22 cellular contexts compared by ENCODE assay signal in the genomic region with DNA sequence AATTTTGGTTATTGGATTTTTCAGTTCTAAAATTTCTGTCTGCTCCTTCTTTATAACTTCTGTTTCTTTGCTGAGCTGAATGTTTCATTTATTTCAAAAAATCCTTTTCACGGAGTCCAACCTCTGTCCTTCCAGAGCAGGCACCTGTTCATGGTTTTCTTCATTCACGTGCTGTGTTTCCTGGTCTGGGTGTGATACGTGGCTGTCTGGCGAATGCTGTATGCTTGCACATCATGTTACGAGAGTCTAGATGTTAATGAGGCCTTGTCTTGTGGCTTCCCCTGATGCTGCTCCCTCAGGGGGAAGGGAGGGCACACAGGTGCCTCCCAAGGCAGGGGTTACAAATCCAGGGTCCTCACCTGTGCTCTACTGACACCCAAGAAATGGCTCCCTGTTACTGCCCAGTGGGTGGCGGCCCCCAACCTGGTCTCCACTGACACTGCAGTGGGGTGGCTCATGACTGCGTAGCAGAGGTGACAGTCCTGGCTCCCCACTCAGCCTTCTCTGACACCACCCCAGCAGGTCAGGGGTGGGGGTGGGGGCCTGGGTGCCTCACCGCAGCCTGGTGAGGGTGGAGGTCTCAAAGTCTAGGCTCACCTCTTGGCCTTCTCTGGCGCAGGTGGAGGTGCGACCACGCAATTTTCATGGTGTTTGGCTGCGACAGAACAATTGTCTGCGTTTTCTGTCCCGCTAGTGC. TPM values are rescaled to one million over a fixed set of nuclear protein-coding genes. Genes with fewer than 3 reads are reported as not detected.
A peak's percentile ranks its signal among the peaks of the same experiment; 100 is the strongest.
DNase-seq lines count a peak whose midpoint lies in the region; ATAC-seq and TF ChIP-seq lines count a peak whose summit lies in the region.
"Had no signal": no experiment of that assay in that cellular context is flagged by ENCODE, and none has a peak within 500 bp of the region (broad histone marks: within the 10 kb centered on the region; RNA-seq: fewer than 3 reads in every experiment).

No MANE protein-coding gene starts in this region.

- H3K9ac ChIP-seq in IMR-90 (ENCODE audit: low read depth, low read length) = no peak overlapping the region
- H3K9ac ChIP-seq: BLaER1 treated with 17β-estradiol and CSF1 and Interleukin-3, amounts not matched to agents 10 nM and 100 nM; KMS-11 had no signal

- dilution Hi-C loops in IMR-90 (cut with HindIII; ENCODE audit: low sequenced_read_pairs, unreplicated experiment) = no loop called here

- H3K36me3 ChIP-seq in IMR-90 (ENCODE audit: control insufficient read depth, insufficient read depth, low read length) = no peaks in the 10 kb centered on the region
- H3K36me3 ChIP-seq in A673 (ENCODE audit: insufficient read depth, low read length, poor library complexity, severe bottlenecking) = no peaks in the 10 kb centered on the region
- H3K36me3 ChIP-seq: BLaER1 treated with 17β-estradiol and CSF1 and Interleukin-3, amounts not matched to agents 10 nM and 100 nM; SJSA1 had no signal

- 98% methylated on average over 4 of the region's 14 CpGs; no CpG with 5 or more reads in 1 of the 2 experiments for WGBS in IMR-90 (ENCODE audit: extremely low coverage in 2 of 2, insufficient read length in 1 of 2), 2 experiments

- intact Hi-C loops in IMR-90 (cut with micrococcal nuclease) (no loop called here), A673 (cut with micrococcal nuclease; ENCODE audit: unreplicated experiment) (no loop called here)

- H3K27ac ChIP-seq in IMR-90 (ENCODE audit: insufficient read depth, low read length) (no peak overlapping the region), A673 (ENCODE audit: low read depth, low read length, poor library complexity, severe bottlenecking) (no peak overlapping the region)
- H3K27ac ChIP-seq: 22Rv1; BLaER1 treated with 17β-estradiol and CSF1 and Interleukin-3, amounts not matched to agents 10 nM and 100 nM; HL-60; KMS-11; SJSA1 had no signal

- no peaks in the 10 kb centered on the region for H3K36me3 Mint-ChIP-seq in progenitor cell of endocrine pancreas (ENCODE audit: insufficient read depth)
- H3K36me3 Mint-ChIP-seq: CD4-positive, alpha-beta memory T cell had no signal

- H3K79me1 ChIP-seq in IMR-90 (ENCODE audit: low read depth in 1 of 2, low read length in 2 of 2) = no peaks in the 10 kb centered on the region

- H3K4ac ChIP-seq in IMR-90 (ENCODE audit: low read depth, low read length) = no peak overlapping the region

- DNase-seq in NCI-H2107 treated with DMSO at 0.1 percent for 48 hours (lab: John Stamatoyannopoulos, UW; ENCODE audit: unreplicated experiment) (peak; percentile 20), NCI-H2107 (lab: John Stamatoyannopoulos, UW) (no peak), IMR-90 (no peak), left lobe of liver (ENCODE audit: low spot score) (peak; percentile 38), progenitor cell of endocrine pancreas (ENCODE audit: low spot score, unreplicated experiment) (no peak), HEK293T (ENCODE audit: extremely low spot score) (no peak), A673 (ENCODE audit: low spot score) (no peak)
- DNase-seq: CD4-positive, alpha-beta memory T cell; DND-41; H7; NCI-H1105; NCI-H1694; NCI-H2081; NCI-H446 treated with DMSO at 0.1 percent for 48 hours; NCI-H526 treated with DMSO at 0.1 percent for 48 hours had no signal

- H3K9me3 Mint-ChIP-seq in progenitor cell of endocrine pancreas (ENCODE audit: low read depth) = no peaks in the 10 kb centered on the region
- H3K9me3 Mint-ChIP-seq: CD4-positive, alpha-beta memory T cell had no signal

- no peak overlapping the region for H3K14ac ChIP-seq in IMR-90 (replicated peaks; ENCODE audit: low read depth, low read length)

- POLR2A ChIA-PET in IMR-90 (lab: Charles Lee; ENCODE audit: unreplicated experiment) = no interaction called here
- POLR2A ChIA-PET in HEK293T (lab: Yijun Ruan, JAX) = no interaction called here
- POLR2A ChIA-PET in A673 (lab: Charles Lee; ENCODE audit: low non-redundant PET) = no interaction called here

- peaks cover 6% of the 10 kb centered on the region for H3K4me1 Mint-ChIP-seq in progenitor cell of endocrine pancreas (ENCODE audit: low read depth)
- H3K4me1 Mint-ChIP-seq: CD4-positive, alpha-beta memory T cell had no signal

- no peak overlapping the region for H4K8ac ChIP-seq in IMR-90 (ENCODE audit: low read depth in 2 of 2, low read length in 2 of 2)

- H2AK5ac ChIP-seq in IMR-90 (ENCODE audit: low read depth, low read length) = 0 out of 2 replicates have a peak overlapping the region, but pooled peaks have one; percentile 14

- H3K9me1 ChIP-seq in IMR-90 (ENCODE audit: insufficient read depth, low read length) = no peaks in the 10 kb centered on the region

- no peak overlapping the region for H2BK5ac ChIP-seq in IMR-90 (ENCODE audit: low read depth, low read length, poor library complexity, severe bottlenecking)

- H3K27ac Mint-ChIP-seq in progenitor cell of endocrine pancreas = peak overlapping the region; percentile 57
- H3K27ac Mint-ChIP-seq: CD4-positive, alpha-beta memory T cell had no signal

- in situ Hi-C loops in IMR-90 (cut with MboI; ENCODE audit: low sequenced_read_pairs) = loop anchor here (25.0 kb wide), 1 partner anchor 231 kb away; no protein-coding TSS in a partner anchor

- H3K4me3 Mint-ChIP-seq in progenitor cell of endocrine pancreas (ENCODE audit: low read depth) = no peak overlapping the region
- H3K4me3 Mint-ChIP-seq: CD4-positive, alpha-beta memory T cell had no signal

- H4K91ac ChIP-seq in IMR-90 (ENCODE audit: insufficient read depth, low read depth, low read length) = no peak overlapping the region

- H2AK9ac ChIP-seq in IMR-90 (replicated peaks; ENCODE audit: low read depth, low read length, poor library complexity) = peak overlapping the region; percentile 52

- H3K4me1 ChIP-seq in IMR-90 (ENCODE audit: control insufficient read depth, insufficient read depth, low read length) (no peaks in the 10 kb centered on the region), A673 (ENCODE audit: insufficient read depth, low read length, poor library complexity, severe bottlenecking) (no peaks in the 10 kb centered on the region)
- H3K4me1 ChIP-seq: SJSA1 had no signal

- CTCF ChIA-PET in IMR-90 (lab: Yijun Ruan, JAX) = no interaction called here
- CTCF ChIA-PET in HEK293T (lab: Yijun Ruan, JAX) = no interaction called here
- CTCF ChIA-PET in A673 (lab: Charles Lee) = no interaction called here

- ATAC-seq in IMR-90 (ENCODE audit: low read depth) (no peak), left lobe of liver (no peak), GM19328 (IDR thresholded peaks at IDR 0.05; ENCODE audit: unreplicated experiment) (no peak)
- ATAC-seq: Right ventricle myocardium inferior had no signal

- no peak overlapping the region for H2BK15ac ChIP-seq in IMR-90 (ENCODE audit: low read depth, low read length)

- no peaks in the 10 kb centered on the region for H3K9me3 ChIP-seq in IMR-90 (ENCODE audit: control insufficient read depth, insufficient read depth, low read length)
- no peaks in the 10 kb centered on the region for H3K9me3 ChIP-seq in A673 (ENCODE audit: low read depth, low read length, poor library complexity, severe bottlenecking)
- H3K9me3 ChIP-seq: BLaER1 treated with 17β-estradiol and CSF1 and Interleukin-3, amounts not matched to agents 10 nM and 100 nM; SJSA1 had no signal

- no peak overlapping the region for H3K56ac ChIP-seq in IMR-90 (ENCODE audit: extremely low read depth, insufficient read depth, low read length)

- H3K23ac ChIP-seq in IMR-90 (ENCODE audit: low read depth, low read length) = no peak overlapping the region

- no peak for TF ChIP-seq RAD21 in IMR-90 (IDR thresholded peaks at IDR 0.05; ENCODE audit: low read length)

- H3K4me3 ChIP-seq in IMR-90 (ENCODE audit: insufficient read depth, low read depth, low read length) (no peak overlapping the region), A673 (ENCODE audit: low read depth, low read length, poor library complexity, severe bottlenecking) (no peak overlapping the region)
- H3K4me3 ChIP-seq: BLaER1 treated with 17β-estradiol and CSF1 and Interleukin-3, amounts not matched to agents 10 nM and 100 nM; SJSA1 had no signal

- H3K27me3 ChIP-seq in IMR-90 (ENCODE audit: control insufficient read depth, insufficient read depth, low read length) (peaks cover 2% of the 10 kb centered on the region; the same call in 1 of the 2 replicates), A673 (replicated peaks; ENCODE audit: insufficient read depth, low read depth, low read length, poor library complexity) (no peaks in the 10 kb centered on the region)
- H3K27me3 ChIP-seq: BLaER1 treated with 17β-estradiol and CSF1 and Interleukin-3, amounts not matched to agents 10 nM and 100 nM had no signal

- TF ChIP-seq CTCF in IMR-90 (conservative IDR thresholded peaks at IDR 0.05; ENCODE audit: low read depth, low read length) (no peak), progenitor cell of endocrine pancreas (IDR thresholded peaks at IDR 0.05; ENCODE audit: unreplicated experiment) (no peak), A673 (conservative IDR thresholded peaks at IDR 0.05; ENCODE audit: low read depth, low read length) (no peak)

- BruUV-seq in IMR-90 (replicated peaks; lab: Mats Ljungman, UMichigan) = no TSS peak
- BruUV-seq in A673 (replicated peaks; lab: Mats Ljungman, UMichigan) = no TSS peak

- no peak overlapping the region for H2BK20ac ChIP-seq in IMR-90 (ENCODE audit: low read depth, low read length)

- no peak overlapping the region; the same call in 1 of the 2 replicates for H4K5ac ChIP-seq in IMR-90 (ENCODE audit: low read depth, low read length)

- H3K4me2 ChIP-seq in IMR-90 (ENCODE audit: low read depth, low read length) = no peak overlapping the region
- H3K4me2 ChIP-seq: KMS-11 had no signal

- H2BK120ac ChIP-seq in IMR-90 (ENCODE audit: low read depth, low read length) = no peak overlapping the region

- no peak for TF ChIP-seq POLR2A in IMR-90 (IDR thresholded peaks at IDR 0.05; ENCODE audit: low read depth, low read length)

- no peak overlapping the region for H3K18ac ChIP-seq in IMR-90 (ENCODE audit: low read depth, low read length)

- H4K20me1 ChIP-seq in IMR-90 (ENCODE audit: insufficient read depth, low read length) = no peaks in the 10 kb centered on the region
- H4K20me1 ChIP-seq: BLaER1 treated with 17β-estradiol and CSF1 and Interleukin-3, amounts not matched to agents 10 nM and 100 nM had no signal

- H3K27me3 Mint-ChIP-seq in progenitor cell of endocrine pancreas = peaks cover 11% of the 10 kb centered on the region

- H2AFZ ChIP-seq in IMR-90 (replicated peaks; ENCODE audit: low read length, poor library complexity) = no peak overlapping the region

RNA-seq across cellular contexts. Expression of gene RAB20, which starts 20.1 kb away (rescaled TPM):
- total RNA-seq in IMR-90 (2012; rRNA removed) = 3.6 and 3.8 TPM in 2 replicates
- polyA plus RNA-seq in IMR-90 (2012; rRNA removed) = 4.7 and 5.1 TPM in 2 replicates
- 6.1 and 6.7 TPM in 2 replicates for polyA plus RNA-seq in IMR-90 (2012; cell fraction: cytosol; rRNA removed)
- 2.3 and 2.4 TPM in 2 replicates for polyA plus RNA-seq in IMR-90 (2012; cell fraction: nucleus; rRNA removed; ENCODE audit: low replicate concordance)
- total RNA-seq in left lobe of liver = 12.3 TPM
- 3.8 and 4.0 TPM in 2 replicates for total RNA-seq in progenitor cell of endocrine pancreas
- total RNA-seq in A673 (2021) = 0.88 and 1.2 TPM in 2 replicates

RNA-seq across cellular contexts. Expression of gene NAXD, which starts 33.7 kb away (rescaled TPM):
- 9.4 and 10.2 TPM in 2 replicates for total RNA-seq in IMR-90 (2012; rRNA removed)
- polyA plus RNA-seq in IMR-90 (2012; rRNA removed) = 24.4 and 27.2 TPM in 2 replicates
- polyA plus RNA-seq in IMR-90 (2012; cell fraction: cytosol; rRNA removed) = 21.3 and 27.8 TPM in 2 replicates
- 90.8 and 120 TPM in 2 replicates for polyA plus RNA-seq in IMR-90 (2012; cell fraction: nucleus; rRNA removed; ENCODE audit: low replicate concordance)
- total RNA-seq in left lobe of liver = 34.4 TPM
- total RNA-seq in progenitor cell of endocrine pancreas = 32.4 and 34.2 TPM in 2 replicates
- total RNA-seq in A673 (2021) = 27.9 and 32.0 TPM in 2 replicates

Comparison
In these comparisons a context has a peak if more than half of its experiments do, and no peak if none do; other contexts are left out.
1. DNase-seq: peak in NCI-H2107 treated with DMSO at 0.1 percent for 48 hours (single experiment) and left lobe of liver (single experiment); none in NCI-H2107 (single experiment), IMR-90 (single experiment), progenitor cell of endocrine pancreas (single experiment), HEK293T (single experiment) and A673 (single experiment).